In genomic region chr11:134158023-134158422, GRCh38 we compare ENCODE assay signal across 21 cellular contexts.
"Had no signal": no experiment of that assay in that cellular context is flagged by ENCODE, and none has a peak within 500 bp of the region (broad histone marks: within the 10 kb centered on the region; RNA-seq: fewer than 3 reads in every experiment).

No MANE protein-coding gene starts in this region.

- H3K9me3 ChIP-seq: Peyer's patch had no signal

- H3K27ac ChIP-seq: PC-9, Peyer's patch, SJCRH30 had no signal

- H3K4me1 ChIP-seq: Peyer's patch, SJCRH30 had no signal

- H2AFZ ChIP-seq: PC-9 had no signal

- DNase-seq: Kasumi-1, KG1, MM.1S, NCI-H1092 treated with DMSO at 0.1 percent for 48 hours, NCI-H1436, NCI-H187, NCI-H2029, NCI-H2081 treated with DMSO at 0.1 percent for 48 hours, NCI-H2171, NCI-H226, NCI-H446, NCI-H510A, NCI-H524 treated with DMSO at 0.1 percent for 48 hours, NCI-H69, NCI-H774, PC-9, Peyer's patch, SHP77 treated with DMSO at 0.1 percent for 48 hours, SJCRH30 had no signal

- H3K4me3 ChIP-seq: PC-9, Peyer's patch, SJCRH30 had no signal

- ATAC-seq: Right ventricle myocardium inferior, SK-N-SH treated with all-trans-retinoic acid at 6 μM for 48 hours had no signal

- H3K27me3 ChIP-seq: Peyer's patch, SJCRH30 had no signal

- H3K4me2 ChIP-seq: PC-9 had no signal
